In genomic region chr6:158815379-158815724, GRCh38 we compare ENCODE assay signal across 9 cellular contexts. TPM values are rescaled to one million over a fixed set of nuclear protein-coding genes. Genes with fewer than 3 reads are reported as not detected.
DNase-seq lines count a peak whose midpoint lies in the region; ATAC-seq and TF ChIP-seq lines count a peak whose summit lies in the region.
"Had no signal": no experiment of that assay in that cellular context is flagged by ENCODE, and none has a peak within 500 bp of the region (broad histone marks: within the 10 kb centered on the region; RNA-seq: fewer than 3 reads in every experiment).

No MANE protein-coding gene starts in this region.

- no peaks in the 10 kb centered on the region for H3K9me3 ChIP-seq in PC-9 (ENCODE audit: insufficient read depth, low read depth)
- no peaks in the 10 kb centered on the region for H3K9me3 ChIP-seq in parathyroid adenoma (ENCODE audit: control insufficient read depth, low read length)
- no peaks in the 10 kb centered on the region for H3K9me3 ChIP-seq in aorta (ENCODE audit: control insufficient read depth, low read length)
- no peaks in the 10 kb centered on the region for H3K9me3 ChIP-seq in mucosa of descending colon

- peaks cover 87% of the 10 kb centered on the region for H3F3A ChIP-seq in PC-9 (ENCODE audit: insufficient read depth, low read depth)

- H3K27me3 Mint-ChIP-seq in endothelial cell (ENCODE audit: unreplicated experiment), result peaks cover 12% of the 10 kb centered on the region

- H3K9me3 Mint-ChIP-seq in endothelial cell (ENCODE audit: unreplicated experiment), result no peaks in the 10 kb centered on the region

- CTCF ChIA-PET in PC-9 (lab: Charles Lee), result no interaction called here

- H3K4me3 ChIP-seq in GM08714 (ENCODE audit: low read length) (peak overlapping the region; percentile 74), PC-9 (peak overlapping the region; percentile 86), parathyroid adenoma (ENCODE audit: low read depth, low read length) (peak overlapping the region; percentile 95), aorta (ENCODE audit: low read length in 2 of 2) (no peak overlapping the region), mucosa of descending colon (no peak overlapping the region)

- intact Hi-C loops in PC-9 (cut with micrococcal nuclease; ENCODE audit: unreplicated experiment), result loop anchor here (5.0 kb wide), 1 partner anchor 97 kb away; no protein-coding TSS in a partner anchor
- intact Hi-C loops in aorta (cut with DNase I), result loop anchor here (5.0 to 10.0 kb wide), 2 partner anchors 52 to 111 kb away; no protein-coding TSS in a partner anchor
- intact Hi-C loops in mucosa of descending colon (cut with DNase I, micrococcal nuclease), result no loop called here

- no peak overlapping the region for H2AFZ ChIP-seq in PC-9
- H2AFZ ChIP-seq in parathyroid adenoma, result no peak overlapping the region

- peaks cover 76% of the 10 kb centered on the region for H4K20me1 ChIP-seq in PC-9 (ENCODE audit: insufficient read depth)

- no peak for TF ChIP-seq CTCF in PC-9 (conservative IDR thresholded peaks at IDR 0.05)
- TF ChIP-seq CTCF in endothelial cell (IDR thresholded peaks at IDR 0.05; ENCODE audit: unreplicated experiment), result no peak
- TF ChIP-seq CTCF in parathyroid adenoma (IDR thresholded peaks at IDR 0.05), result no peak
- no peak for TF ChIP-seq CTCF in mucosa of descending colon (IDR thresholded peaks at IDR 0.05)

- POLR2A ChIA-PET in PC-9 (lab: Charles Lee; ENCODE audit: unreplicated experiment), result no interaction called here

- H3K4me2 ChIP-seq in PC-9 (peak overlapping the region; percentile 98), parathyroid adenoma (ENCODE audit: low read length) (peak overlapping the region; percentile 89)

- H3K9me2 ChIP-seq in PC-9 (ENCODE audit: insufficient read depth), result no peaks in the 10 kb centered on the region

- H3K27me3 ChIP-seq in PC-9 (ENCODE audit: insufficient read depth, low read depth) (no peaks in the 10 kb centered on the region), parathyroid adenoma (ENCODE audit: control insufficient read depth, insufficient read depth, low read length) (no peaks in the 10 kb centered on the region), aorta (ENCODE audit: control insufficient read depth in 1 of 2, insufficient read depth in 2 of 2, low read length in 1 of 2) (no peaks in the 10 kb centered on the region)

- H3K27ac Mint-ChIP-seq in endothelial cell (ENCODE audit: unreplicated experiment), result no peak overlapping the region

- peaks cover 84% of the 10 kb centered on the region for H3K79me2 ChIP-seq in PC-9 (ENCODE audit: low read depth)
- H3K79me2 ChIP-seq in parathyroid adenoma, result peaks cover 67% of the 10 kb centered on the region

- peaks cover 54% of the 10 kb centered on the region for H3K4me1 Mint-ChIP-seq in endothelial cell (ENCODE audit: unreplicated experiment)

- H3K36me3 ChIP-seq in PC-9 (ENCODE audit: low read depth) (peaks cover 75% of the 10 kb centered on the region), parathyroid adenoma (ENCODE audit: control insufficient read depth, insufficient read depth, low read length) (peaks cover 3% of the 10 kb centered on the region), aorta (ENCODE audit: control insufficient read depth in 1 of 2, insufficient read depth in 2 of 2, low read length in 1 of 2) (no peaks in the 10 kb centered on the region), mucosa of descending colon (ENCODE audit: low read depth) (no peaks in the 10 kb centered on the region)

- H3K36me3 Mint-ChIP-seq in endothelial cell (ENCODE audit: low read depth, unreplicated experiment), result peaks cover 43% of the 10 kb centered on the region

- peak overlapping the region; percentile 92 for H3K27ac ChIP-seq in PC-9
- H3K27ac ChIP-seq in parathyroid adenoma, result peak overlapping the region; percentile 95
- H3K27ac ChIP-seq in aorta (ENCODE audit: low read depth in 1 of 2, low read length in 2 of 2), result no peak overlapping the region

- DNase-seq in PC-9 (no peak), endothelial cell (ENCODE audit: low spot score) (no peak), aorta (no peak), mucosa of descending colon (no peak), A172 (ENCODE audit: low spot score) (no peak)
- DNase-seq in activated CD4-positive, CD25-positive, alpha-beta regulatory T cell treated with anti-CD3 and anti-CD28 coated beads, Interleukin-2, amount 50 U/mL, for 72 hours, result no peak
- DNase-seq: hippocampal formation had no signal

- peak overlapping the region; percentile 54 for H3K4me3 Mint-ChIP-seq in endothelial cell (ENCODE audit: unreplicated experiment)

- WGBS in aorta, 2 donors, result 92 to 93% methylated on average over 2 of the region's 2 CpGs

- no TSS peak for BruUV-seq in PC-9 (replicated peaks; lab: Mats Ljungman, UMichigan)

- ATAC-seq in aorta (ENCODE audit: low FRiP score) (no peak), mucosa of descending colon (no peak)

- peak overlapping the region; percentile 23 for H3K9ac ChIP-seq in parathyroid adenoma

- H3K4me1 ChIP-seq in PC-9 (replicated peaks; ENCODE audit: insufficient read depth) (peaks cover 66% of the 10 kb centered on the region), parathyroid adenoma (peaks cover 44% of the 10 kb centered on the region), aorta (ENCODE audit: control insufficient read depth in 1 of 2, insufficient read depth in 2 of 2, low read length in 2 of 2) (no peaks in the 10 kb centered on the region), mucosa of descending colon (ENCODE audit: low read depth) (peaks cover 33% of the 10 kb centered on the region)

RNA-seq across cellular contexts. Expression of gene EZR, which starts 3.8 kb away (rescaled TPM):
- 231 and 240 TPM in 2 replicates for total RNA-seq in PC-9 (2021)
- total RNA-seq in endothelial cell (ENCODE audit: unreplicated experiment), result 125 TPM
- total RNA-seq in aorta, result 10 to 100 TPM; 44.8 to 56.2 TPM
- polyA plus RNA-seq in aorta, result 100 to 1,000 TPM in 1 of 2 donors, 10 to 100 TPM in 1; 13.4 to 127 TPM
- 100 to 1,000 TPM; 220 to 421 (median 334) TPM for total RNA-seq in mucosa of descending colon
- total RNA-seq in A172 (2014; rRNA removed; shearing (Covaris generic)), result 446 and 456 TPM in 2 replicates

Comparison
In these comparisons a context has a peak if more than half of its experiments do, and no peak if none do; other contexts are left out.
1. H3K4me3 ChIP-seq: peak in GM08714 (single experiment), PC-9 (single experiment) and parathyroid adenoma (single experiment); none in aorta (0 of 2) and mucosa of descending colon (single experiment).
2. H3K27ac ChIP-seq: peak in PC-9 (single experiment) and parathyroid adenoma (single experiment); none in aorta (0 of 2).
3. intact Hi-C loops: an anchor here in PC-9 (5.0 kb wide) and aorta (5.0 to 10.0 kb wide); none called in mucosa of descending colon.